ENCODE assay signal across 8 cellular contexts in the genomic region with DNA sequence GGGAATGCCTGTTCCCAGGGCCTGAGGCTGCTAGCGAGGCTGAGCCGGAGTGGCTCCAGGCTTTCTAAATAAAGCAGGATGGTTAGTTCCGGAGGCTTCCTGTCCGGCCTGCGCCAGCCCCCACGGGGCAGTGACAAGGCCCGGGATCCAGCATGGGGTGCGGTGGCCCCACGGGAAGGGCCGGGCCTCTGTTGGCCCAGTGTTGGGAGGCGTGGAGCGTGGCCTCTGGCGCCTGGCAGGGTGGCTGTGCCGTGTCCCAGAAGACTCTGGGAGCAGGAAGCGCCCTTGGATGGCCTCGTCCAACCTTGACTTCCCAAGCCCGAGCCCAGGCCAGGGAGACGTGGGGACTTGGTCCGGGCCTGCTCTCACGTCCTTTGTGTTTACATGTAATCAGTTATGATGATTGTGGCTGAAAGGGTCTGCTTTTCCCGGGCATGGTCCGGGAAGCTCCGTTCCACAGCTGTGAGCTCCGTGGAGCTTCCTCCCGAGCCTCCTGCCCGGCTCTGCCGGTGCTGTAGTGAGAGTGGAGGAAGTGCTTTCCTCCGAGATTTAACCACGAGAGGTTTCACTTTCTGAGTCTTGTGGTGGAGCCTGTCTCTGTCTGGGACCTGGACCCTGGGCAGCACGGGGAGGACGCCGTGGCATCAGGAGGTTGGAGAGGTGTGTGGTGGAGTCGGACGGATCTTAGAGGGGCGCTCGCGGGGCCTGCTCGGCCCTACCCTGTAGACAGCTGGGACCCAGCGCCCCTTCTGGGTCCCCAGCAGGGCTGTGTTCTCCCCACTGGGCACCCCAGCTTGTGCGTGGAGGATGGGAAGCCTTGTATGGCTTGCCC. TPM values are rescaled to one million over a fixed set of nuclear protein-coding genes. Genes with fewer than 3 reads are reported as not detected.
DNase-seq lines count a peak whose midpoint lies in the region; ATAC-seq and TF ChIP-seq lines count a peak whose summit lies in the region.

No MANE protein-coding gene starts in this region.

- no peak overlapping the region for H3K27ac Mint-ChIP-seq in activated T-cell treated with anti-CD3 and anti-CD28 coated beads, Interleukin-2, amount 50 U/mL, for 24 hours

- ATAC-seq in HG03439 (IDR thresholded peaks at IDR 0.05; ENCODE audit: unreplicated experiment), result no peak

- H3K4me3 ChIP-seq in vagina, result peak overlapping the region; percentile 28 to 100

- H3K4me1 ChIP-seq in vagina, result peaks cover 89% of the 10 kb centered on the region

- no peaks in the 10 kb centered on the region for H3K9me3 Mint-ChIP-seq in activated T-cell treated with anti-CD3 and anti-CD28 coated beads, Interleukin-2, amount 50 U/mL, for 24 hours

- TF ChIP-seq CTCF in vagina (IDR thresholded peaks at IDR 0.05), result no peak

- peak overlapping the region; percentile 44 for H3K4me3 Mint-ChIP-seq in activated T-cell treated with anti-CD3 and anti-CD28 coated beads, Interleukin-2, amount 50 U/mL, for 24 hours

- intact Hi-C loops in vagina (cut with DNase I), result no loop called here

- H3K27ac ChIP-seq in vagina, result peak overlapping the region; percentile 65

- H3K4me1 Mint-ChIP-seq in activated T-cell treated with anti-CD3 and anti-CD28 coated beads, Interleukin-2, amount 50 U/mL, for 24 hours (ENCODE audit: low read depth), result peaks cover 30% of the 10 kb centered on the region

- no peak for TF ChIP-seq POLR2A in vagina (IDR thresholded peaks at IDR 0.05)

- H3K9me3 ChIP-seq in vagina, result no peaks in the 10 kb centered on the region

- H3K36me3 Mint-ChIP-seq in activated T-cell treated with anti-CD3 and anti-CD28 coated beads, Interleukin-2, amount 50 U/mL, for 24 hours (ENCODE audit: low read depth), result no peaks in the 10 kb centered on the region

- no peaks in the 10 kb centered on the region for H3K36me3 ChIP-seq in vagina

- peaks cover 14% of the 10 kb centered on the region for H3K27me3 Mint-ChIP-seq in activated T-cell treated with anti-CD3 and anti-CD28 coated beads, Interleukin-2, amount 50 U/mL, for 24 hours

- DNase-seq in activated T-cell treated with anti-CD3 and anti-CD28 coated beads, Interleukin-2, amount 50 U/mL, for 24 hours, result no peak
- no peak for DNase-seq in activated T-cell treated with anti-CD3 and anti-CD28 coated beads, Interleukin-2, amount 50 U/mL, for 48 hours
- DNase-seq in dermis blood vessel endothelial cell (peak; percentile 45), lung microvascular endothelial cell (ENCODE audit: low read depth in 2 of 2) (peak; percentile 56 to 59), vagina (ENCODE audit: extremely low spot score in 2 of 2) (no peak), NCI-H526 (lab: John Stamatoyannopoulos, UW) (no peak), NCI-H2227 treated with DMSO at 0.1 percent for 48 hours (lab: John Stamatoyannopoulos, UW) (no peak)

- H3K27me3 ChIP-seq in vagina, result no peaks in the 10 kb centered on the region

RNA-seq across cellular contexts. Expression of gene GNA11, which starts 4.6 kb away (rescaled TPM):
- total RNA-seq in dermis blood vessel endothelial cell, result 80.8 and 87.2 TPM in 2 replicates
- total RNA-seq in lung microvascular endothelial cell, result 41.4 and 58.7 TPM in 2 replicates
- 33.6 TPM for total RNA-seq in vagina

RNA-seq across cellular contexts. Expression of gene TLE5, which starts 36.4 kb away (rescaled TPM):
- total RNA-seq in dermis blood vessel endothelial cell, result 81.7 and 147 TPM in 2 replicates
- total RNA-seq in lung microvascular endothelial cell, result 103 and 142 TPM in 2 replicates
- 451 TPM for total RNA-seq in vagina

RNA-seq across cellular contexts. Expression of gene GNA15, which starts 37.1 kb away (rescaled TPM):
- under 0.01 and 0.23 TPM in 2 replicates for total RNA-seq in dermis blood vessel endothelial cell
- total RNA-seq in lung microvascular endothelial cell, result under 0.01 TPM in 1 of 2 replicates, not detected in the other
- total RNA-seq in vagina, result 28.2 TPM

Comparison
In these comparisons a context has a peak if more than half of its experiments do, and no peak if none do; other contexts are left out.
1. DNase-seq: peak in dermis blood vessel endothelial cell (single experiment) and lung microvascular endothelial cell (2 of 2); none in activated T-cell treated with anti-CD3 and anti-CD28 coated beads, Interleukin-2, amount 50 U/mL, for 24 hours (single experiment), activated T-cell treated with anti-CD3 and anti-CD28 coated beads, Interleukin-2, amount 50 U/mL, for 48 hours (0 of 2), vagina (0 of 2), NCI-H526 (0 of 2) and NCI-H2227 treated with DMSO at 0.1 percent for 48 hours (single experiment).
2. RNA of gene GNA15, which starts 37.1 kb away (total RNA-seq): 28.2 TPM in vagina (single experiment); under 0.01 to 0.23 TPM in dermis blood vessel endothelial cell and under 0.01 TPM in lung microvascular endothelial cell; every median in the first group is over 10 times any median in the second.